8 cellular contexts compared by ENCODE assay signal in the genomic region with DNA sequence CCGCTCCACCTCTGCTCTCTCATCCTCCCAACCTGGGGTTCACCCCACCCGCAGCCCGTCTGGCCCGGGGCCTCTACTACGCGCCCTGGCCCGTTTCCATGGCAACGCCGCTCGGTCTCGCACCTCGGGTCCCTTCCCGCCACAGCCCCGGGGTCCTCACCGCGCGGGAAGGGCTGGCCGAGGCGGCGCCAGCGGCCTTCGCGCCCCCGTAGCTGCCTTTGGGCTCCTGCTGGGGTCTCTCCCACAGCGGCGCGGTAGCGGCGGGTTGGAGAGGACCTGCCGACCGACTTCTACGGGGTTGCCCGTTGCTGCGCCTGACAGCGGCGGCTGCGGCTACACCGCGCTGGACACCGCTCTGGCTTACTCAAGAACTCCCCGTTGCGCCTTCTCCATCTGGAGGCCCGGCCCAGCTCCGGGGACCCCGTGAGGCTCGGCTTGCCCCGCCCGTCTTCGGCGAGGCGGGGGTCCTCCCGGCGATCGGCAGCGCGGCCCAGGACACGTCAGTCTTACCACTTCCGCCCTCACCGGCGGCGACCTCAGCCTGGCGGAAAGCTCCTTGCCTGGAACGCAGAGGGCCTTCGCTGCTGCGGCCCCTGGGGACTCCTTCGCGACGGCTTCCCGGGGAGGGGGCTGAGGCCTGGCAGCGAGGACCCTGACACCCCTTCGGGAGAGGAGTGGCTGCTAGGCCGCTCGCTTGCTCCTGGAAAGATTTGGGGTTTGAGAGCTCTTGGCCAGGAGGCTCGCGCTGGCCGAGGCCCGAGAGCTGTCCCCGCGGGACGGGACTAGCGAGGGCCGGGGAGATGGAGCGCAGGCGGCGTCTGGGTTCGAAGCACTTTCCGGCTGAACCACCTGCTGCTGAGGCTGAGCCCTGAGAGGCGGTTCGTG. TPM values are rescaled to one million over a fixed set of nuclear protein-coding genes. Genes with fewer than 3 reads are reported as not detected.
DNase-seq lines count a peak whose midpoint lies in the region; ATAC-seq and TF ChIP-seq lines count a peak whose summit lies in the region.

Gene TM9SF1 (minus strand): TSS at position 256 of the 885 bp plus-strand sequence. CDS start 422 bp downstream, outside the sequence.

- peak; percentile 96 for ATAC-seq in gastroesophageal sphincter

- no peak for TF ChIP-seq CTCF in gastroesophageal sphincter (IDR thresholded peaks at IDR 0.05)

- TF ChIP-seq POLR2A in gastroesophageal sphincter (IDR thresholded peaks at IDR 0.05) = peak; percentile 37 to 62

- no peaks in the 10 kb centered on the region for H3K9me3 ChIP-seq in HAP-1
- no peaks in the 10 kb centered on the region for H3K9me3 ChIP-seq in MG63
- no peaks in the 10 kb centered on the region for H3K9me3 ChIP-seq in gastroesophageal sphincter

- DNase-seq in GF-D8 (lab: John Stamatoyannopoulos, UW) = peak; percentile 72
- peak; percentile 73 to 91 for DNase-seq in HAP-1 (ENCODE audit: low spot score in 2 of 2)
- DNase-seq in MG63 = peak; percentile 83
- DNase-seq in SK-MEL-5 (ENCODE audit: low read depth, low spot score) = peak; percentile 77
- peak; percentile 88 for DNase-seq in activated naive CD4-positive, alpha-beta T cell treated with Interleukin-2 at 50 U/mL for 16 hours
- DNase-seq in nucleus accumbens (lab: John Stamatoyannopoulos, UW) = peak; percentile 38 to 88 (median 74)
- peak; percentile 78 for DNase-seq in superior temporal gyrus (ENCODE audit: extremely low spot score)

- H3K27me3 ChIP-seq in HAP-1 (ENCODE audit: low read depth) (no peaks in the 10 kb centered on the region), MG63 (no peaks in the 10 kb centered on the region), gastroesophageal sphincter (no peaks in the 10 kb centered on the region)

- peaks cover 15% of the 10 kb centered on the region for H3K36me3 ChIP-seq in HAP-1 (replicated peaks)
- peaks cover 3% of the 10 kb centered on the region; the same call in 1 of the 2 replicates for H3K36me3 ChIP-seq in MG63
- peaks cover 0 to 50% of the 10 kb centered on the region in 2 donors for H3K36me3 ChIP-seq in gastroesophageal sphincter

- in situ Hi-C loops in HAP-1 (cut with MboI; ENCODE audit: low sequenced_read_pairs) (no loop called here), SK-MEL-5 (cut with HindIII; ENCODE audit: low pct_unique_long_range_greater_than_20kb, low sequenced_read_pairs) (no loop called here)

- H3K4me1 ChIP-seq in HAP-1 (peaks cover 6% of the 10 kb centered on the region), gastroesophageal sphincter (peaks cover 4 to 51% (median 16%) of the 10 kb centered on the region in 3 donors)

- WGBS in gastroesophageal sphincter (ENCODE audit: low coverage in 1 of 2), 2 donors = 0% methylated on average over 4 of the region's 89 CpGs; no CpG with 5 or more reads in 1 of the 2 donors

- H3K27ac ChIP-seq in gastroesophageal sphincter = peak within 1 kb of the TSS; percentile 85 to 99 (median 96)

- no peak for TF ChIP-seq EP300 in gastroesophageal sphincter (IDR thresholded peaks at IDR 0.05)

- H3K4me3 ChIP-seq in HAP-1 (peak within 1 kb of the TSS; percentile 60), MG63 (peak within 1 kb of the TSS; percentile 82), gastroesophageal sphincter (peak within 1 kb of the TSS; percentile 82 to 83)

RNA-seq across cellular contexts. Expression of gene TM9SF1, which starts in this region (rescaled TPM):
- 25.2 and 39.3 TPM in 2 replicates for total RNA-seq in MG63 (2014; rRNA removed; shearing (Covaris generic); ENCODE audit: low replicate concordance)
- total RNA-seq in SK-MEL-5 (2014; rRNA removed; shearing (Covaris generic)) = 56.9 and 57.5 TPM in 2 replicates
- polyA plus RNA-seq in SK-MEL-5 (2015; cell fraction: cytosol; rRNA removed) = 79.4 and 82.6 TPM in 2 replicates
- polyA plus RNA-seq in SK-MEL-5 (2015; cell fraction: nucleus; rRNA removed) = 27.9 and 28.7 TPM in 2 replicates
- 10 to 100 TPM; 34.7 to 53.3 (median 45.0) TPM for total RNA-seq in gastroesophageal sphincter

Comparison
In these comparisons a context has a peak if more than half of its experiments do, and no peak if none do; other contexts are left out.
1. Peak in every context shown above with its lines: DNase-seq, ATAC-seq, H3K4me3 ChIP-seq and H3K27ac ChIP-seq.